In genomic region chr17:2042355-2042929, GRCh38 we compare ENCODE assay signal across 8 cellular contexts. TPM values are rescaled to one million over a fixed set of nuclear protein-coding genes. Genes with fewer than 3 reads are reported as not detected.
DNase-seq lines count a peak whose midpoint lies in the region; ATAC-seq and TF ChIP-seq lines count a peak whose summit lies in the region.

No MANE protein-coding gene starts in this region.

- POLR2A ChIA-PET in RWPE1 (lab: Yijun Ruan, JAX; ENCODE audit: low non-redundant PET), result no interaction called here

- H3K4me1 ChIP-seq in endocrine pancreas (ENCODE audit: control insufficient read depth, insufficient read depth, low read length), result no peaks in the 10 kb centered on the region

- H3K27me3 Mint-ChIP-seq in naive B cell, result no peaks in the 10 kb centered on the region

- ATAC-seq in naive B cell (ENCODE audit: low read depth in 2 of 2), result no peak
- no peak for ATAC-seq in GM18868 (IDR thresholded peaks at IDR 0.05; ENCODE audit: unreplicated experiment)
- ATAC-seq in GM19023 (IDR thresholded peaks at IDR 0.05; ENCODE audit: unreplicated experiment), result no peak
- ATAC-seq in HG03045 (IDR thresholded peaks at IDR 0.05; ENCODE audit: unreplicated experiment), result no peak

- H3K27ac Mint-ChIP-seq in naive B cell, result peak overlapping the region; percentile 92 to 98 (median 96)

- H3K36me3 ChIP-seq in endocrine pancreas (ENCODE audit: control insufficient read depth, insufficient read depth, low read length), result no peaks in the 10 kb centered on the region

- H3K4me3 ChIP-seq in endocrine pancreas (ENCODE audit: control insufficient read depth, insufficient read depth, low read length), result peak overlapping the region; percentile 48

- no peaks in the 10 kb centered on the region for H3K27me3 ChIP-seq in endocrine pancreas (ENCODE audit: control insufficient read depth, insufficient read depth, low read length)

- CTCF ChIA-PET in RWPE1 (lab: Yijun Ruan, JAX), result interaction anchor here (0.7 to 1.1 kb wide), 2 partner anchors 103 to 132 kb away, joined by 3 to 4 read pairs; no protein-coding TSS in a partner anchor

- H3K9ac ChIP-seq in endocrine pancreas (ENCODE audit: control insufficient read depth, insufficient read depth, low read length), result peak overlapping the region; percentile 68

- peaks cover 0 to 5% of the 10 kb centered on the region in 2 donors for H3K36me3 Mint-ChIP-seq in naive B cell

- DNase-seq in NCI-H1417 (lab: John Stamatoyannopoulos, UW) (peak; percentile 8 to 60 (median 28)), NCI-H1417 treated with DMSO at 0.1 percent for 48 hours (lab: John Stamatoyannopoulos, UW) (no peak), RWPE1 (ENCODE audit: low spot score) (no peak), naive B cell (no peak)

- no peak for TF ChIP-seq CTCF in RWPE1 (conservative IDR thresholded peaks at IDR 0.05; ENCODE audit: low read depth)

- no peaks in the 10 kb centered on the region for H3K9me3 ChIP-seq in endocrine pancreas (ENCODE audit: control insufficient read depth, low read length)

- H3K4me1 Mint-ChIP-seq in naive B cell, result peaks cover 13 to 23% (median 20%) of the 10 kb centered on the region in 3 donors

- H3K27ac ChIP-seq in RWPE1, result peak overlapping the region; percentile 83

- peak overlapping the region; percentile 89 to 97 (median 92) for H3K4me3 Mint-ChIP-seq in naive B cell

- H3K9me3 Mint-ChIP-seq in naive B cell, result no peaks in the 10 kb centered on the region

RNA-seq across cellular contexts. Expression of gene OVCA2, which starts 0.6 kb away (rescaled TPM):
- 10 to 100 TPM; 43.0 to 66.7 (median 58.3) TPM for polyA plus RNA-seq in naive B cell (ENCODE audit: low read depth in 6 of 6)

RNA-seq across cellular contexts. Expression of gene HIC1, which starts 12.5 kb away (rescaled TPM):
- polyA plus RNA-seq in naive B cell (ENCODE audit: low read depth in 6 of 6), result under 1 TPM in 3 of 6 donors, not detected in 3; 0.08 to 0.35 (median 0.23) TPM

RNA-seq across cellular contexts. Expression of gene DPH1, which starts 12.5 kb away (rescaled TPM):
- polyA plus RNA-seq in naive B cell (ENCODE audit: low read depth in 6 of 6), result 10 to 100 TPM; 22.7 to 37.7 (median 29.7) TPM

RNA-seq across cellular contexts. Expression of gene RTN4RL1, which starts 17.3 kb away (rescaled TPM):
- polyA plus RNA-seq in naive B cell (ENCODE audit: low read depth in 6 of 6), result not detected

Comparison
In these comparisons a context has a peak if more than half of its experiments do, and no peak if none do; other contexts are left out.
1. DNase-seq: peak in NCI-H1417 (3 of 3); none in NCI-H1417 treated with DMSO at 0.1 percent for 48 hours (single experiment), RWPE1 (single experiment) and naive B cell (single experiment).